ENCODE assay signal across 26 cellular contexts in genomic region chr16:25914357-25914962, GRCh38.
DNase-seq lines count a peak whose midpoint lies in the region; ATAC-seq and TF ChIP-seq lines count a peak whose summit lies in the region.
"Had no signal": no experiment of that assay in that cellular context is flagged by ENCODE, and none has a peak within 500 bp of the region (broad histone marks: within the 10 kb centered on the region; RNA-seq: fewer than 3 reads in every experiment).

No MANE protein-coding gene starts in this region.

- CTCF ChIA-PET in IMR-90 (lab: Yijun Ruan, JAX) = no interaction called here

- H3K14ac ChIP-seq in IMR-90 (replicated peaks; ENCODE audit: low read depth, low read length) = no peak overlapping the region
- H3K14ac ChIP-seq in neuronal stem cell (ENCODE audit: low read length) = no peak overlapping the region

- TF ChIP-seq RAD21 in IMR-90 (IDR thresholded peaks at IDR 0.05; ENCODE audit: low read length) = no peak

- peak; percentile 46 for DNase-seq in ELF-1 (ENCODE audit: low read depth, low spot score)
- no peak for DNase-seq in IMR-90
- peak; percentile 34 for DNase-seq in iPS-NIHi11 (ENCODE audit: low spot score)
- no peak for DNase-seq in neuronal stem cell (ENCODE audit: low spot score)
- DNase-seq in right cardiac atrium = no peak
- no peak for DNase-seq in dermis blood vessel endothelial cell
- DNase-seq in NCI-H1436 (lab: John Stamatoyannopoulos, UW) = no peak
- DNase-seq: CD8-positive, alpha-beta T cell; DMS 273 treated with DMSO at 0.1 percent for 48 hours; DMS79; EL; GF-D8; NCI-H1048; NCI-H1417; NCI-H1694 treated with DMSO at 0.1 percent for 48 hours; NCI-H2081 treated with DMSO at 0.1 percent for 48 hours; NCI-H2171; NCI-H226; NCI-H510A; NCI-H69; OCI-M1; Peyer's patch; SHP77 treated with DMSO at 0.1 percent for 48 hours had no signal

- H3K4me2 ChIP-seq in IMR-90 (ENCODE audit: low read depth, low read length) (no peak overlapping the region), neuronal stem cell (ENCODE audit: insufficient read depth, low read length, poor library complexity, severe bottlenecking) (no peak overlapping the region)

- no peak overlapping the region for H4K91ac ChIP-seq in IMR-90 (ENCODE audit: insufficient read depth, low read depth, low read length)
- H4K91ac ChIP-seq in neuronal stem cell (ENCODE audit: low read depth, low read length, poor library complexity) = no peak overlapping the region

- H2BK5ac ChIP-seq in IMR-90 (ENCODE audit: low read depth, low read length, poor library complexity, severe bottlenecking) (peak overlapping the region; percentile 78), neuronal stem cell (ENCODE audit: low read length) (no peak overlapping the region)

- intact Hi-C loops in IMR-90 (cut with micrococcal nuclease) (no loop called here), right cardiac atrium (cut with DNase I) (no loop called here)

- H3K27me3 ChIP-seq in IMR-90 (ENCODE audit: control insufficient read depth, insufficient read depth, low read length) (no peaks in the 10 kb centered on the region), neuronal stem cell (ENCODE audit: control insufficient read depth in 3 of 3, insufficient read depth in 3 of 3, low read depth in 1 of 3, low read length in 3 of 3) (no peaks in the 10 kb centered on the region), right cardiac atrium (ENCODE audit: control insufficient read depth, insufficient read depth) (no peaks in the 10 kb centered on the region)
- H3K27me3 ChIP-seq: Peyer's patch had no signal

- no peak overlapping the region for H4K8ac ChIP-seq in IMR-90 (ENCODE audit: low read depth in 2 of 2, low read length in 2 of 2)
- H4K8ac ChIP-seq in neuronal stem cell (ENCODE audit: low read depth, low read length) = no peak overlapping the region

- dilution Hi-C loops in IMR-90 (cut with HindIII; ENCODE audit: low sequenced_read_pairs, unreplicated experiment) = no loop called here

- H3K36me3 ChIP-seq in IMR-90 (ENCODE audit: control insufficient read depth, insufficient read depth, low read length) (no peaks in the 10 kb centered on the region), neuronal stem cell (replicated peaks in 1 of 2; ENCODE audit: control insufficient read depth in 2 of 2, insufficient read depth in 2 of 2, low read length in 2 of 2) (no peaks in the 10 kb centered on the region)
- H3K36me3 ChIP-seq: Peyer's patch had no signal

- no peak overlapping the region for H3K9ac ChIP-seq in IMR-90 (ENCODE audit: low read depth, low read length)
- H3K9ac ChIP-seq in neuronal stem cell (ENCODE audit: low read depth, low read length, poor library complexity) = peak overlapping the region; percentile 33

- H3K27ac ChIP-seq in IMR-90 (ENCODE audit: insufficient read depth, low read length) (no peak overlapping the region), neuronal stem cell (replicated peaks; ENCODE audit: low read length) (no peak overlapping the region), right cardiac atrium (ENCODE audit: low read length) (no peak overlapping the region)
- H3K27ac ChIP-seq: 22Rv1, C4-2B, Peyer's patch, SK-N-MC had no signal

- H3K4me1 ChIP-seq in IMR-90 (ENCODE audit: control insufficient read depth, insufficient read depth, low read length) (no peaks in the 10 kb centered on the region), neuronal stem cell (ENCODE audit: control insufficient read depth in 2 of 2, insufficient read depth in 1 of 2, low read depth in 1 of 2, low read length in 2 of 2) (peaks cover 0 to 3% of the 10 kb centered on the region in 2 donors), right cardiac atrium (ENCODE audit: control insufficient read depth, insufficient read depth, low read length) (no peaks in the 10 kb centered on the region)
- H3K4me1 ChIP-seq: Peyer's patch had no signal

- ATAC-seq in IMR-90 (ENCODE audit: low read depth) (no peak), right cardiac atrium (no peak)
- ATAC-seq: CD8-positive, alpha-beta T cell had no signal

- H3K4ac ChIP-seq in IMR-90 (ENCODE audit: low read depth, low read length) = no peak overlapping the region
- no peak overlapping the region for H3K4ac ChIP-seq in neuronal stem cell (ENCODE audit: low read length)

- H3K4me3 ChIP-seq in IMR-90 (ENCODE audit: insufficient read depth, low read depth, low read length) (no peak overlapping the region), neuronal stem cell (ENCODE audit: low read length in 2 of 2) (peak overlapping the region in 1 of 2 donors; percentile 59), right cardiac atrium (ENCODE audit: low read length) (no peak overlapping the region)
- H3K4me3 ChIP-seq: Peyer's patch, SK-N-MC had no signal

- H2AK5ac ChIP-seq in IMR-90 (ENCODE audit: low read depth, low read length) = no peak overlapping the region
- H2AK5ac ChIP-seq in neuronal stem cell (ENCODE audit: low read depth, low read length) = no peak overlapping the region

- H3K79me1 ChIP-seq in IMR-90 (ENCODE audit: low read depth in 1 of 2, low read length in 2 of 2) = no peaks in the 10 kb centered on the region
- H3K79me1 ChIP-seq in neuronal stem cell (ENCODE audit: low read depth, low read length) = no peaks in the 10 kb centered on the region

- H3K9me1 ChIP-seq in IMR-90 (ENCODE audit: insufficient read depth, low read length) = no peaks in the 10 kb centered on the region

- H3K9me3 ChIP-seq in IMR-90 (ENCODE audit: control insufficient read depth, insufficient read depth, low read length) (peaks cover 14% of the 10 kb centered on the region), neuronal stem cell (replicated peaks in 1 of 2; ENCODE audit: control insufficient read depth in 2 of 2, insufficient read depth in 1 of 2, low read depth in 1 of 2, low read length in 2 of 2) (peaks cover 0 to 2% of the 10 kb centered on the region in 2 donors), right cardiac atrium (ENCODE audit: control insufficient read depth, low read length) (no peaks in the 10 kb centered on the region)
- H3K9me3 ChIP-seq: Peyer's patch had no signal

- POLR2A ChIA-PET in IMR-90 (lab: Charles Lee; ENCODE audit: unreplicated experiment) = no interaction called here

- H3K23ac ChIP-seq in IMR-90 (ENCODE audit: low read depth, low read length) (no peak overlapping the region), neuronal stem cell (ENCODE audit: low read depth, low read length, poor library complexity) (no peak overlapping the region)

- no peak overlapping the region for H3K56ac ChIP-seq in IMR-90 (ENCODE audit: extremely low read depth, insufficient read depth, low read length)

- H2BK20ac ChIP-seq in IMR-90 (ENCODE audit: low read depth, low read length) = no peak overlapping the region

- no peaks in the 10 kb centered on the region for H4K20me1 ChIP-seq in IMR-90 (ENCODE audit: insufficient read depth, low read length)

- in situ Hi-C loops in IMR-90 (cut with MboI; ENCODE audit: low sequenced_read_pairs) = no loop called here

- 63% methylated on average over 4 of the region's 7 CpGs; no CpG with 5 or more reads in 1 of the 2 experiments for WGBS in IMR-90 (ENCODE audit: extremely low coverage in 2 of 2, insufficient read length in 1 of 2), 2 experiments
- WGBS in neuronal stem cell (ENCODE audit: extremely low coverage in 2 of 2, insufficient read length in 2 of 2, insufficient replicate concordance in 1 of 2), 2 donors = 100% methylated on average over 1 of the region's 7 CpGs; no CpG with 5 or more reads in 1 of the 2 donors
- 79% methylated on average over 7 of the region's 7 CpGs for WGBS in right cardiac atrium

- no peak overlapping the region for H2AK9ac ChIP-seq in IMR-90 (replicated peaks; ENCODE audit: low read depth, low read length, poor library complexity)

- H4K5ac ChIP-seq in IMR-90 (ENCODE audit: low read depth, low read length) = no peak overlapping the region

- BruUV-seq in IMR-90 (replicated peaks; lab: Mats Ljungman, UMichigan) = no TSS peak

- no peak overlapping the region for H2BK15ac ChIP-seq in IMR-90 (ENCODE audit: low read depth, low read length)
- no peak overlapping the region for H2BK15ac ChIP-seq in neuronal stem cell (ENCODE audit: low read length)

- H3K18ac ChIP-seq in IMR-90 (ENCODE audit: low read depth, low read length) (no peak overlapping the region), neuronal stem cell (ENCODE audit: low read length) (peak overlapping the region; percentile 7)

- H2AFZ ChIP-seq in IMR-90 (replicated peaks; ENCODE audit: low read length, poor library complexity) (no peak overlapping the region), neuronal stem cell (ENCODE audit: low read length) (no peak overlapping the region)

- H2BK120ac ChIP-seq in IMR-90 (ENCODE audit: low read depth, low read length) (no peak overlapping the region), neuronal stem cell (ENCODE audit: low read depth, low read length) (no peak overlapping the region)

- no peak overlapping the region for H2BK12ac ChIP-seq in neuronal stem cell (ENCODE audit: low read length)

- TF ChIP-seq CTCF in IMR-90 (conservative IDR thresholded peaks at IDR 0.05; ENCODE audit: low read depth, low read length) = no peak

- no peak for TF ChIP-seq POLR2A in IMR-90 (IDR thresholded peaks at IDR 0.05; ENCODE audit: low read depth, low read length)

TF ChIP-seq in IMR-90, 13 proteins besides CTCF, POLR2A, EP300 and RAD21:
- TF ChIP-seq USF2 (IDR thresholded peaks at IDR 0.05; ENCODE audit: low read depth, low read length) = no peak

Comparison
In these comparisons a context has a peak if more than half of its experiments do, and no peak if none do; other contexts are left out.
1. DNase-seq: peak in ELF-1 (single experiment) and iPS-NIHi11 (single experiment); none in IMR-90 (single experiment), neuronal stem cell (single experiment), right cardiac atrium (0 of 3), dermis blood vessel endothelial cell (single experiment) and NCI-H1436 (single experiment).